10 cellular contexts compared by ENCODE assay signal in genomic region chr12:12819752-12820311, GRCh38. TPM values are rescaled to one million over a fixed set of nuclear protein-coding genes. Genes with fewer than 3 reads are reported as not detected.
DNase-seq lines count a peak whose midpoint lies in the region; ATAC-seq lines count a peak whose summit lies in the region.
"Had no signal": no experiment of that assay in that cellular context is flagged by ENCODE, and none has a peak within 500 bp of the region (broad histone marks: within the 10 kb centered on the region; RNA-seq: fewer than 3 reads in every experiment).

No MANE protein-coding gene starts in this region.

- H3K79me2 ChIP-seq in trophoblast cell (ENCODE audit: control insufficient read depth, insufficient read depth, low read length, poor library complexity): no peaks in the 10 kb centered on the region

- H3K23ac ChIP-seq in trophoblast cell (ENCODE audit: low read length): no peak overlapping the region

- no peak overlapping the region for H3K18ac ChIP-seq in trophoblast cell (ENCODE audit: low read length)

- peaks cover 3 to 12% of the 10 kb centered on the region in 2 experiments for H3K36me3 ChIP-seq in trophoblast cell (ENCODE audit: control insufficient read depth in 1 of 2, insufficient read depth in 2 of 2, low read length in 2 of 2)

- H2AK5ac ChIP-seq in trophoblast cell (ENCODE audit: low read length): no peak overlapping the region

- no peak for ATAC-seq in HG03342 (IDR thresholded peaks at IDR 0.05; ENCODE audit: unreplicated experiment)

- H3K27ac ChIP-seq in trophoblast cell (ENCODE audit: low read depth, low read length): peak overlapping the region; percentile 91

- no peak overlapping the region for H3K14ac ChIP-seq in trophoblast cell (ENCODE audit: low read length)

- WGBS in trophoblast cell (ENCODE audit: extremely low coverage, insufficient coverage, insufficient read length): no CpG with 5 or more reads among the region's 2 CpGs

- H3K4me3 ChIP-seq in trophoblast cell (ENCODE audit: low read depth, low read length): no peak overlapping the region

- H2AFZ ChIP-seq in trophoblast cell (ENCODE audit: insufficient read depth, low read length, poor library complexity): no peak overlapping the region

- peak; percentile 28 for DNase-seq in COLO829 (ENCODE audit: low spot score)
- peak; percentile 96 for DNase-seq in NCI-H226
- peak; percentile 50 to 75 for DNase-seq in dermis microvascular lymphatic vessel endothelial cell (ENCODE audit: low read depth in 2 of 2)
- DNase-seq in trophoblast cell: peak; percentile 56 to 90
- no peak for DNase-seq in NCI-H2171 (lab: John Stamatoyannopoulos, UW)
- no peak for DNase-seq in NCI-H774 (lab: John Stamatoyannopoulos, UW)
- no peak for DNase-seq in anterior cingulate cortex (lab: John Stamatoyannopoulos, UW)
- DNase-seq: H7, NCI-H1092 had no signal

- no peak overlapping the region for H3K9ac ChIP-seq in trophoblast cell (ENCODE audit: low read length)

- no peaks in the 10 kb centered on the region for H3K9me3 ChIP-seq in trophoblast cell (ENCODE audit: insufficient read depth, low read depth, low read length)

- no peaks in the 10 kb centered on the region for H3K27me3 ChIP-seq in trophoblast cell (ENCODE audit: insufficient read depth, low read length)

- no peak overlapping the region for H4K91ac ChIP-seq in trophoblast cell (ENCODE audit: low read depth, low read length)

- H2BK5ac ChIP-seq in trophoblast cell (ENCODE audit: low read depth, low read length, poor library complexity): no peak overlapping the region

- H3K79me1 ChIP-seq in trophoblast cell (ENCODE audit: low read length): peaks cover 12% of the 10 kb centered on the region

- H4K8ac ChIP-seq in trophoblast cell (ENCODE audit: low read depth, low read length): no peak overlapping the region

- H3K4me1 ChIP-seq in trophoblast cell (ENCODE audit: control insufficient read depth in 1 of 2, insufficient read depth in 2 of 2, low read length in 2 of 2): peaks cover 12 to 16% of the 10 kb centered on the region in 2 experiments

- H3K4me2 ChIP-seq in trophoblast cell (ENCODE audit: low read length): peak overlapping the region; percentile 11

- no peak overlapping the region for H4K12ac ChIP-seq in trophoblast cell (ENCODE audit: low read depth, low read length)

- H3K4ac ChIP-seq in trophoblast cell (ENCODE audit: low read depth, low read length): no peak overlapping the region

- H2BK12ac ChIP-seq in trophoblast cell (ENCODE audit: low read length): no peak overlapping the region

- no peak overlapping the region for H2BK120ac ChIP-seq in trophoblast cell (ENCODE audit: insufficient read depth, low read length, poor library complexity)

RNA-seq across cellular contexts. Expression of gene DDX47, which starts 6.7 kb away (rescaled TPM):
- 46.9 and 48.5 TPM in 2 replicates for total RNA-seq in dermis microvascular lymphatic vessel endothelial cell
- polyA plus RNA-seq in trophoblast cell (2013): 40.9 and 41.6 TPM in 2 replicates

RNA-seq across cellular contexts. Expression of gene APOLD1, which starts 34.4 kb away (rescaled TPM):
- 38.9 and 41.6 TPM in 2 replicates for total RNA-seq in dermis microvascular lymphatic vessel endothelial cell
- polyA plus RNA-seq in trophoblast cell (2013): 0.39 and 0.44 TPM in 2 replicates

Comparison
In these comparisons a context has a peak if more than half of its experiments do, and no peak if none do; other contexts are left out.
1. DNase-seq: peak in COLO829 (single experiment), NCI-H226 (single experiment), dermis microvascular lymphatic vessel endothelial cell (2 of 2) and trophoblast cell (2 of 2); none in NCI-H2171 (single experiment), NCI-H774 (single experiment) and anterior cingulate cortex (0 of 58).